Comparison of ENCODE assay signal across 23 cellular contexts in genomic region chr9:96386157-96386556, GRCh38.
"Had no signal": no experiment of that assay in that cellular context is flagged by ENCODE, and none has a peak within 500 bp of the region (broad histone marks: within the 10 kb centered on the region; RNA-seq: fewer than 3 reads in every experiment).

No MANE protein-coding gene starts in this region.

- DNase-seq: activated CD4-positive, alpha-beta T cell treated with anti-CD3 and anti-CD28 coated beads for 4 hours; activated CD8-positive, alpha-beta T cell treated with anti-CD3 and anti-CD28 coated beads, Interleukin-2, amount 10 ng/mL, durations not matched to agents 7 days and 5 days; activated gamma-delta T cell; activated naive CD4-positive, alpha-beta T cell treated with anti-CD3 and anti-CD28 coated beads for 36 hours; activated T-cell treated with anti-CD3 and anti-CD28 coated beads, Interleukin-2, amount 50 U/mL, for 4 hours; amygdala; cerebellar nuclear complex; colonic mucosa; Karpas-422; MM.1S; NCI-H1105 treated with DMSO at 0.1 percent for 48 hours; NCI-H1436 treated with DMSO at 0.1 percent for 48 hours; NCI-H187; NCI-H2081; NCI-H446; NCI-H524; SHP77 treated with DMSO at 0.1 percent for 48 hours; SW 1271 had no signal

- H3K36me3 ChIP-seq: colonic mucosa had no signal

- H3K36me3 Mint-ChIP-seq: brain had no signal

- H3K9me3 ChIP-seq: colonic mucosa had no signal

- FAIRE-seq: astrocyte had no signal

- H3K4me3 ChIP-seq: colonic mucosa had no signal

- ATAC-seq: activated CD4-positive, CD25-positive, alpha-beta regulatory T cell treated with anti-CD3 and anti-CD28 coated beads, Interleukin-2, amount 50 U/mL, for 24 hours; activated CD8-positive, alpha-beta T cell treated with anti-CD3 and anti-CD28 coated beads, Interleukin-2, amount 10 ng/mL, durations not matched to agents 7 days and 5 days; activated T-cell treated with anti-CD3 and anti-CD28 coated beads, Interleukin-2, amount 50 U/mL, for 4 hours; activated T-helper 17 cell treated with anti-CD3 and anti-CD28 coated beads, Interleukin-2, amount 50 U/mL, for 72 hours had no signal

- H3K9me3 Mint-ChIP-seq: activated naive CD4-positive, alpha-beta T cell treated with anti-CD3 and anti-CD28 coated beads for 36 hours; activated T-cell treated with anti-CD3 and anti-CD28 coated beads, Interleukin-2, amount 50 U/mL, for 4 hours; activated T-helper 17 cell treated with anti-CD3 and anti-CD28 coated beads, Interleukin-2, amount 50 U/mL, for 72 hours; brain had no signal

- H3K27me3 Mint-ChIP-seq: activated naive CD8-positive, alpha-beta T cell; activated T-helper 17 cell treated with anti-CD3 and anti-CD28 coated beads, Interleukin-2, amount 50 U/mL, for 72 hours had no signal

- H3K4me3 Mint-ChIP-seq: activated CD8-positive, alpha-beta T cell treated with anti-CD3 and anti-CD28 coated beads, Interleukin-2, amount 10 ng/mL, durations not matched to agents 7 days and 5 days; activated naive CD4-positive, alpha-beta T cell treated with anti-CD3 and anti-CD28 coated beads for 36 hours; activated naive CD8-positive, alpha-beta T cell; activated T-cell treated with anti-CD3 and anti-CD28 coated beads, Interleukin-2, amount 50 U/mL, for 4 hours; activated T-helper 17 cell treated with anti-CD3 and anti-CD28 coated beads, Interleukin-2, amount 50 U/mL, for 72 hours had no signal

- H3K4me1 ChIP-seq: colonic mucosa had no signal

- H3K27me3 ChIP-seq: colonic mucosa had no signal

- H3K27ac Mint-ChIP-seq: activated CD8-positive, alpha-beta T cell treated with anti-CD3 and anti-CD28 coated beads, Interleukin-2, amount 10 ng/mL, durations not matched to agents 7 days and 5 days; activated naive CD4-positive, alpha-beta T cell treated with anti-CD3 and anti-CD28 coated beads for 36 hours; activated T-helper 17 cell treated with anti-CD3 and anti-CD28 coated beads, Interleukin-2, amount 50 U/mL, for 72 hours; brain had no signal
